25 cellular contexts compared by ENCODE assay signal in the genomic region with DNA sequence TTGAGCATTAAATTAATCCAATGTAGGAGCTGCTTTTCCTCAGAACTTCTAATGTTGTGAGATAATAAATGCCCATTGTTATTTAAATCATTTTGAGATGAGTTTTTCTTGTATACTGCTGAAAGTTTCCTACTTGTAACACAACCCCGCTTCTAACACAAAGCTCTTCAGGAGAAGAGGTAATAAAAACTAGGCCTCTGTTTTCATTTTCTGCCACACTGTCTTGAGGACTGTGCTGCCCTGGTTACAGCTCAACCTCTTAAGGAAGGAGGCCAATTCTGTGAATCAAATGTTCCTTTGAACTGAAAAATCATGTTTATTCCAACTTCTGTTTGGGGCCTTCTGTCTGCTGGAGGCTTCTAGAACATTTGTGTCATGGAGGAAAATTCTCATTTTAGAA.
DNase-seq lines count a peak whose midpoint lies in the region; ATAC-seq, FAIRE-seq and TF ChIP-seq lines count a peak whose summit lies in the region.
"Had no signal": no experiment of that assay in that cellular context is flagged by ENCODE, and none has a peak within 500 bp of the region (broad histone marks: within the 10 kb centered on the region; RNA-seq: fewer than 3 reads in every experiment).

No MANE protein-coding gene starts in this region.

- intact Hi-C loops in IMR-90 (cut with micrococcal nuclease) (no loop called here), left lung (cut with DNase I) (no loop called here), ascending aorta (cut with DNase I) (no loop called here)

- no peak overlapping the region for H3K4me3 ChIP-seq in IMR-90 (ENCODE audit: insufficient read depth, low read depth, low read length)
- no peak overlapping the region for H3K4me3 ChIP-seq in left lung
- H3K4me3 ChIP-seq in rectal smooth muscle tissue (ENCODE audit: low read length) = no peak overlapping the region
- H3K4me3 ChIP-seq in ascending aorta = no peak overlapping the region
- H3K4me3 ChIP-seq: SJCRH30, skin epidermis, tibial artery had no signal

- H3K9me3 ChIP-seq in IMR-90 (ENCODE audit: control insufficient read depth, insufficient read depth, low read length) (no peaks in the 10 kb centered on the region), left lung (peaks cover 0 to 5% of the 10 kb centered on the region in 2 donors), ascending aorta (no peaks in the 10 kb centered on the region)
- H3K9me3 ChIP-seq: SJCRH30, tibial artery had no signal

- H3K36me3 ChIP-seq in IMR-90 (ENCODE audit: control insufficient read depth, insufficient read depth, low read length) (no peaks in the 10 kb centered on the region), left lung (no peaks in the 10 kb centered on the region), rectal smooth muscle tissue (ENCODE audit: control insufficient read depth, insufficient read depth, low read length) (no peaks in the 10 kb centered on the region), ascending aorta (no peaks in the 10 kb centered on the region)
- H3K36me3 ChIP-seq: SJCRH30, tibial artery had no signal

- POLR2A ChIA-PET in IMR-90 (lab: Charles Lee; ENCODE audit: unreplicated experiment) = no interaction called here

- no peaks in the 10 kb centered on the region for H4K20me1 ChIP-seq in IMR-90 (ENCODE audit: insufficient read depth, low read length)

- peak overlapping the region; percentile 85 for H4K5ac ChIP-seq in IMR-90 (ENCODE audit: low read depth, low read length)

- H3K27me3 ChIP-seq in IMR-90 (ENCODE audit: control insufficient read depth, insufficient read depth, low read length) (no peaks in the 10 kb centered on the region), left lung (no peaks in the 10 kb centered on the region), rectal smooth muscle tissue (ENCODE audit: control insufficient read depth, insufficient read depth, low read length) (no peaks in the 10 kb centered on the region), ascending aorta (no peaks in the 10 kb centered on the region)
- H3K27me3 ChIP-seq: SJCRH30, tibial artery had no signal

- TF ChIP-seq CTCF in IMR-90 (conservative IDR thresholded peaks at IDR 0.05; ENCODE audit: low read depth, low read length) (no peak), left lung (IDR thresholded peaks at IDR 0.05) (no peak), ascending aorta (IDR thresholded peaks at IDR 0.05) (no peak)

- CTCF ChIA-PET in IMR-90 (lab: Yijun Ruan, JAX) = no interaction called here

- no peaks in the 10 kb centered on the region for H3K9me1 ChIP-seq in IMR-90 (ENCODE audit: insufficient read depth, low read length)

- no peak for DNase-seq in IMR-90
- DNase-seq in caudate nucleus (lab: John Stamatoyannopoulos, UW) = no peak
- no peak for DNase-seq in left lung
- DNase-seq in ascending aorta (ENCODE audit: low spot score in 2 of 2) = no peak
- DNase-seq in activated naive CD4-positive, alpha-beta T cell treated with Interleukin-2 at 50 U/mL for 16 hours = no peak
- DNase-seq in left lobe of liver (ENCODE audit: low spot score) = no peak
- no peak for DNase-seq in GM19239 (ENCODE audit: insufficient read length, low spot score)
- DNase-seq: activated naive CD4-positive, alpha-beta T cell treated with anti-CD3 and anti-CD28 coated beads, Interleukin-2, amount 50 U/mL, for 16 hours; activated T-cell treated with anti-CD3 and anti-CD28 coated beads, Interleukin-2, amount 50 U/mL, for 4 hours; anterior cingulate cortex; cerebellar nuclear complex; effector CD4-positive, alpha-beta T cell; erythroblast; GF-D8; natural killer cell; NCI-H1105; NCI-H2029 treated with DMSO at 0.1 percent for 48 hours; NK-92 treated with Interleukin-12 subunit alpha and Interleukin-12 subunit beta, amount 100 ng/mL, for 24 hours; SJCRH30; stimulated activated naive B cell treated with anti-CD40 and anti-IgM and Interleukin-4, amounts not matched to agents 10 μg/mL and 1 μg/mL and 100 μg/mL, for 72 hours; T-helper 1 cell; tibial artery had no signal

- ATAC-seq in IMR-90 (ENCODE audit: low read depth) = no peak
- peak; percentile 33 for ATAC-seq in left lung
- no peak for ATAC-seq in left lobe of liver
- ATAC-seq: activated T-cell treated with anti-CD3 and anti-CD28 coated beads, Interleukin-2, amount 50 U/mL, for 4 hours; natural killer cell; Panc1; stimulated activated naive B cell treated with anti-CD40 and anti-IgM and Interleukin-4, amounts not matched to agents 10 μg/mL and 1 μg/mL and 100 μg/mL, for 72 hours had no signal

- no peak overlapping the region for H3K4ac ChIP-seq in IMR-90 (ENCODE audit: low read depth, low read length)

- in situ Hi-C loops in IMR-90 (cut with MboI; ENCODE audit: low sequenced_read_pairs) = no loop called here

- H3K14ac ChIP-seq in IMR-90 (replicated peaks; ENCODE audit: low read depth, low read length) = no peak overlapping the region

- BruUV-seq in IMR-90 (replicated peaks; lab: Mats Ljungman, UMichigan) = no TSS peak

- 0 out of 3 replicates have a peak overlapping the region, but pooled peaks have one; percentile 32 for H2BK15ac ChIP-seq in IMR-90 (ENCODE audit: low read depth, low read length)

- H2BK120ac ChIP-seq in IMR-90 (ENCODE audit: low read depth, low read length) = no peak overlapping the region

- no peak for TF ChIP-seq RAD21 in IMR-90 (IDR thresholded peaks at IDR 0.05; ENCODE audit: low read length)

- H3K23ac ChIP-seq in IMR-90 (ENCODE audit: low read depth, low read length) = no peak overlapping the region

- no peak for TF ChIP-seq POLR2A in IMR-90 (IDR thresholded peaks at IDR 0.05; ENCODE audit: low read depth, low read length)

- H2AK5ac ChIP-seq in IMR-90 (ENCODE audit: low read depth, low read length) = no peak overlapping the region; the same call in 1 of the 2 replicates

- H2AK9ac ChIP-seq in IMR-90 (replicated peaks; ENCODE audit: low read depth, low read length, poor library complexity) = no peak overlapping the region

- no peak overlapping the region for H4K91ac ChIP-seq in IMR-90 (ENCODE audit: insufficient read depth, low read depth, low read length)

- WGBS in IMR-90 (ENCODE audit: extremely low coverage in 2 of 2, insufficient read length in 1 of 2), 2 experiments = no CpG with 5 or more reads among the region's 1 CpG

- dilution Hi-C loops in IMR-90 (cut with HindIII; ENCODE audit: low sequenced_read_pairs, unreplicated experiment) = no loop called here

- no peaks in the 10 kb centered on the region for H3K4me1 ChIP-seq in IMR-90 (ENCODE audit: control insufficient read depth, insufficient read depth, low read length)
- no peaks in the 10 kb centered on the region for H3K4me1 ChIP-seq in left lung
- H3K4me1 ChIP-seq in rectal smooth muscle tissue (ENCODE audit: control insufficient read depth, insufficient read depth, low read length) = peaks cover 2% of the 10 kb centered on the region
- H3K4me1 ChIP-seq in ascending aorta = no peaks in the 10 kb centered on the region
- H3K4me1 ChIP-seq: SJCRH30, tibial artery had no signal

- H3K27ac ChIP-seq in IMR-90 (ENCODE audit: insufficient read depth, low read length) = no peak overlapping the region
- peak overlapping the region; percentile 68 for H3K27ac ChIP-seq in caudate nucleus (ENCODE audit: low read depth, low read length)
- no peak overlapping the region for H3K27ac ChIP-seq in left lung
- peak overlapping the region; percentile 32 for H3K27ac ChIP-seq in rectal smooth muscle tissue (ENCODE audit: low read depth, low read length)
- H3K27ac ChIP-seq in ascending aorta = no peak overlapping the region
- H3K27ac ChIP-seq: SJCRH30, skin epidermis, tibial artery had no signal

- H3K9ac ChIP-seq in IMR-90 (ENCODE audit: low read depth, low read length) (no peak overlapping the region), rectal smooth muscle tissue (ENCODE audit: low read length) (no peak overlapping the region)

- no peak overlapping the region for H2BK20ac ChIP-seq in IMR-90 (ENCODE audit: low read depth, low read length)

- peak overlapping the region; percentile 74 for H3K18ac ChIP-seq in IMR-90 (ENCODE audit: low read depth, low read length)

- no peak overlapping the region for H4K8ac ChIP-seq in IMR-90 (ENCODE audit: low read depth in 2 of 2, low read length in 2 of 2)

- no peak overlapping the region for H2BK5ac ChIP-seq in IMR-90 (ENCODE audit: low read depth, low read length, poor library complexity, severe bottlenecking)

- H2AFZ ChIP-seq in IMR-90 (replicated peaks; ENCODE audit: low read length, poor library complexity) = no peak overlapping the region

- no peak overlapping the region for H3K56ac ChIP-seq in IMR-90 (ENCODE audit: extremely low read depth, insufficient read depth, low read length)

- FAIRE-seq in GM19239 (lab: Jason Lieb, UNC) = no peak

- no peak overlapping the region for H3K4me2 ChIP-seq in IMR-90 (ENCODE audit: low read depth, low read length)

- H3K79me1 ChIP-seq in IMR-90 (ENCODE audit: low read depth in 1 of 2, low read length in 2 of 2) = no peaks in the 10 kb centered on the region

TF ChIP-seq in IMR-90, 13 proteins besides CTCF, POLR2A, EP300 and RAD21:
- TF ChIP-seq CHD1 (IDR thresholded peaks at IDR 0.05; ENCODE audit: low read depth, low read length) = no peak
- TF ChIP-seq USF2 (IDR thresholded peaks at IDR 0.05; ENCODE audit: low read depth, low read length) = no peak
- no peak for TF ChIP-seq BHLHE40 (IDR thresholded peaks at IDR 0.05; ENCODE audit: low read depth, low read length)
- TF ChIP-seq FOS (IDR thresholded peaks at IDR 0.05; ENCODE audit: low read depth, low read length) = no peak
- TF ChIP-seq SMC3 (IDR thresholded peaks at IDR 0.05; ENCODE audit: low read depth, low read length) = no peak
- no peak for TF ChIP-seq MAZ (IDR thresholded peaks at IDR 0.05; ENCODE audit: borderline replicate concordance, low read depth, low read length)
- TF ChIP-seq MAFK (IDR thresholded peaks at IDR 0.05; ENCODE audit: low read depth, low read length) = no peak
- no peak for TF ChIP-seq CEBPB (IDR thresholded peaks at IDR 0.05; ENCODE audit: low read depth, low read length)
- TF ChIP-seq ELK1 (IDR thresholded peaks at IDR 0.05; ENCODE audit: borderline replicate concordance, low read depth, low read length) = no peak

Comparison
In these comparisons a context has a peak if more than half of its experiments do, and no peak if none do; other contexts are left out.
1. H3K27ac ChIP-seq: peak in caudate nucleus (single experiment) and rectal smooth muscle tissue (single experiment); none in IMR-90 (single experiment), left lung (0 of 2) and ascending aorta (0 of 2).